In the genomic region with DNA sequence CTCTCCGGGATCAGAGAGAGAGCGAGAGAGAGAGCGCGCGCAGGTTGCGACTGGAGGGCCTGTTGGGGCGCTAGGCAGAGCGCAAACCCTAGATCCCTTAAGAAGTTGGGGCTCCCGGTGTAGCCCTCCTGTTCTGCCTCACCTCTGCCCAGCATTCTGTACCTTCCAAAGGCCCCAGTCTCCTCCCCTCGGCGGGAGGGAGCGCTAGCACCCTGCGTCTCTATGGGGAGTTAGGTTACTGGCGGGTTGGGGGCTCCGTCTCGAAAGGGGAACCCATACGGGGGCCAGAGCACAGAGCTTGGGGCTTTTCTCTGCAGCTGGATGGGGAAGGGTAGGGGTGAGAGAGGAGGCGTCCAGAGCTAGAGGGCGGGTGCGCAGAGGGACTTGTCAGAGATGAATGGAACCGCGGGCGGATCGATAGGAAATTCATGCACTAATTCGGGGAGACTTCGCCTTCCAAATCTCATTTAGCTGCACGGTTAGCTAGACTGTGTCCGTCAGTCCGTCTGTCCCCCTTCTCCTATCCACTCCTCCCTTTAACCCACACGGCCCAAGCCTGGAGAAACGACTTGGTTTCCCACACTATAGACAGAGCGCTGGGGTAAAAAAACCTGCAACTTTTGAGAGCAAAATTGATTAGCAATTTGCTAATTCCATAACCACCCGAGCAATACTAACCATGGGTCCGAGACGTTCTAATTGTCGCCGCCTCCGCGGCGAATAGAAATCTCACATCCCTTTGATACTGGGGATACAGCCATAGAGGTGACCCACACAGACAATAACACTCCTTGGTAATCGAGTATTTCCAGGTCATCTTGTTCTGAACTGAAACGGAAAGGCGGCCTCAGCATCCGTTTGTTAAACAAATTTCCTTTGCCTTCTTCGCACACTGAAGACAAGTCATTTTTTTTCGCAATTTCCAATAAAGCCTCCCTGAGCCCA, we compare ENCODE assay signal across 7 cellular contexts. TPM values are rescaled to one million over a fixed set of nuclear protein-coding genes. Genes with fewer than 3 reads are reported as not detected.
DNase-seq lines count a peak whose midpoint lies in the region; ATAC-seq and TF ChIP-seq lines count a peak whose summit lies in the region.

No MANE protein-coding gene starts in this region.

- H3K36me3 ChIP-seq in adrenal gland (replicated peaks in 1 of 2), result no peaks in the 10 kb centered on the region

- WGBS in adrenal gland, 4 donors, result 24 to 29% (median 26%) methylated on average over 34 to 46 of the region's 46 CpGs

- TF ChIP-seq POLR2A in adrenal gland (IDR thresholded peaks at IDR 0.05), result no peak

- peak overlapping the region in 3 of 5 donors; percentile 45 to 87 (median 83) for H3K27ac ChIP-seq in adrenal gland

- H3K4me1 ChIP-seq in adrenal gland (replicated peaks in 1 of 2) (peaks cover 3 to 31% of the 10 kb centered on the region in 2 donors), mononuclear cell (ENCODE audit: insufficient read depth, low read length) (peaks cover 45% of the 10 kb centered on the region)

- H3K9me3 ChIP-seq in adrenal gland (replicated peaks in 1 of 3) (no peaks in the 10 kb centered on the region), mononuclear cell (ENCODE audit: low read depth, low read length) (no peaks in the 10 kb centered on the region)

- no peak for TF ChIP-seq CTCF in adrenal gland (IDR thresholded peaks at IDR 0.05)

- DNase-seq in adrenal gland (no peak), Kasumi-1 (lab: John Stamatoyannopoulos, UW) (no peak), head of caudate nucleus (no peak), pons (ENCODE audit: low spot score) (no peak)

- ATAC-seq in GM18867 (IDR thresholded peaks at IDR 0.05; ENCODE audit: unreplicated experiment) (peak; percentile 46), HG03108 (IDR thresholded peaks at IDR 0.05; ENCODE audit: unreplicated experiment) (peak; percentile 17)

- H3K4me3 ChIP-seq in adrenal gland (peak overlapping the region in 2 of 4 donors; percentile 45 to 85), mononuclear cell (ENCODE audit: low read length) (peak overlapping the region; percentile 56)

- intact Hi-C loops in adrenal gland (cut with DNase I), result loop anchor here (5.0 kb wide), 1 partner anchor 37 kb away; no protein-coding TSS in a partner anchor
- intact Hi-C loops in head of caudate nucleus (cut with DNase I), result no loop called here

- H3K27me3 ChIP-seq in adrenal gland, result no peaks in the 10 kb centered on the region
- peaks cover 81% of the 10 kb centered on the region for H3K27me3 ChIP-seq in mononuclear cell (ENCODE audit: insufficient read depth, low read length)

RNA-seq across cellular contexts. Expression of a gene that starts 0.7 kb away (rescaled TPM):
- 1 to 10 TPM; 1.7 to 9.8 (median 3.3) TPM for total RNA-seq in adrenal gland
- polyA plus RNA-seq in adrenal gland, result 1 to 10 TPM; 3.1 to 4.7 (median 4.5) TPM
- 0.31 TPM for total RNA-seq in mononuclear cell

RNA-seq across cellular contexts. Expression of a gene that starts 11.2 kb away (rescaled TPM):
- total RNA-seq in adrenal gland, result 10 to 100 TPM in 4 of 8 donors, 1 to 10 TPM in 4; 2.3 to 18.8 (median 8.8) TPM
- polyA plus RNA-seq in adrenal gland, result 10 to 100 TPM in 2 of 3 donors, 1 to 10 TPM in 1; 3.3 to 28.8 (median 11.4) TPM
- 0.94 TPM for total RNA-seq in mononuclear cell

RNA-seq across cellular contexts. Expression of a gene that starts 14.7 kb away (rescaled TPM):
- total RNA-seq in adrenal gland (1 to 10 TPM in 6 of 8 donors, under 1 TPM in 2; 0.12 to 4.8 (median 2.7) TPM), mononuclear cell (not detected)
- 10 to 100 TPM in 1 of 3 donors, 1 to 10 TPM in 2; 4.2 to 10.5 (median 5.6) TPM for polyA plus RNA-seq in adrenal gland

RNA-seq across cellular contexts. Expression of a gene that starts 25.9 kb away (rescaled TPM):
- total RNA-seq in adrenal gland (10 to 100 TPM in 6 of 8 donors, 1 to 10 TPM in 2; 6.3 to 20.3 (median 12.4) TPM), mononuclear cell (not detected)
- polyA plus RNA-seq in adrenal gland, result 10 to 100 TPM; 10.9 to 23.1 (median 11.9) TPM

RNA-seq across cellular contexts. Expression of a gene that starts 31.9 kb away (rescaled TPM):
- total RNA-seq in adrenal gland (10 to 100 TPM in 5 of 8 donors, 1 to 10 TPM in 3; 8.1 to 16.7 (median 11.7) TPM), mononuclear cell (0.10 TPM)
- polyA plus RNA-seq in adrenal gland, result 10 to 100 TPM; 20.3 to 27.0 (median 24.4) TPM
